Comparison of ENCODE assay signal across 17 cellular contexts in genomic region chr7:107696330-107696946, GRCh38. TPM values are rescaled to one million over a fixed set of nuclear protein-coding genes. Genes with fewer than 3 reads are reported as not detected.
DNase-seq lines count a peak whose midpoint lies in the region; TF ChIP-seq lines count a peak whose summit lies in the region.
"Had no signal": no experiment of that assay in that cellular context is flagged by ENCODE, and none has a peak within 500 bp of the region (broad histone marks: within the 10 kb centered on the region; RNA-seq: fewer than 3 reads in every experiment).

No MANE protein-coding gene starts in this region.

- WGBS in thyroid gland, 2 donors = 72 to 76% methylated on average over 4 of the region's 4 CpGs
- 82 to 91% (median 90%) methylated on average over 4 of the region's 4 CpGs for WGBS in stomach, 5 donors

- no peak overlapping the region for H3K27ac Mint-ChIP-seq in activated T-helper 2 cell treated with anti-CD3 and anti-CD28 coated beads, Interferon-gamma antibody, Interleukin-2, Interleukin-4, amounts not matched to agents 10 μg/mL and 5 μg/mL and 100 μg/mL, durations not matched to agents 14 hours and 24 hours and 36 hours

- no peak for TF ChIP-seq CTCF in VCaP (conservative IDR thresholded peaks at IDR 0.05)
- no peak for TF ChIP-seq CTCF in thyroid gland (IDR thresholded peaks at IDR 0.05)
- TF ChIP-seq CTCF in stomach (IDR thresholded peaks at IDR 0.05) = no peak

- peaks cover 1% of the 10 kb centered on the region for H3K4me1 Mint-ChIP-seq in activated T-helper 2 cell treated with anti-CD3 and anti-CD28 coated beads, Interferon-gamma antibody, Interleukin-2, Interleukin-4, amounts not matched to agents 10 μg/mL and 5 μg/mL and 100 μg/mL, durations not matched to agents 14 hours and 24 hours and 36 hours (ENCODE audit: low read depth)

- H3K4me2 ChIP-seq in Karpas-422 (ENCODE audit: low read depth, low read length, poor library complexity, severe bottlenecking) = no peak overlapping the region
- H3K4me2 ChIP-seq: KMS-11 had no signal

- TF ChIP-seq POLR2A in thyroid gland (IDR thresholded peaks at IDR 0.05) = no peak
- TF ChIP-seq POLR2A in stomach (IDR thresholded peaks at IDR 0.05) = no peak

- no peak for TF ChIP-seq EP300 in stomach (IDR thresholded peaks at IDR 0.05)

- H3K4me1 ChIP-seq in Karpas-422 (ENCODE audit: low read length) = no peaks in the 10 kb centered on the region
- peaks cover 64 to 65% of the 10 kb centered on the region in 2 donors for H3K4me1 ChIP-seq in thyroid gland
- no peaks in the 10 kb centered on the region for H3K4me1 ChIP-seq in stomach

- no peaks in the 10 kb centered on the region for H3K9me3 Mint-ChIP-seq in activated T-helper 2 cell treated with anti-CD3 and anti-CD28 coated beads, Interferon-gamma antibody, Interleukin-2, Interleukin-4, amounts not matched to agents 10 μg/mL and 5 μg/mL and 100 μg/mL, durations not matched to agents 14 hours and 24 hours and 36 hours

- H3K79me2 ChIP-seq in Karpas-422 (ENCODE audit: low read length) = no peaks in the 10 kb centered on the region

- H3K9me3 ChIP-seq in Karpas-422 (ENCODE audit: low read length) = no peaks in the 10 kb centered on the region
- H3K9me3 ChIP-seq in thyroid gland = no peaks in the 10 kb centered on the region
- no peaks in the 10 kb centered on the region for H3K9me3 ChIP-seq in stomach

- H3K27ac ChIP-seq in Karpas-422 (ENCODE audit: low read length) (no peak overlapping the region), VCaP (peak overlapping the region; percentile 45), thyroid gland (peak overlapping the region; percentile 43 to 95 (median 68)), stomach (no peak overlapping the region)
- H3K27ac ChIP-seq: C4-2B, KMS-11 had no signal

- H3K36me3 Mint-ChIP-seq in activated T-helper 2 cell treated with anti-CD3 and anti-CD28 coated beads, Interferon-gamma antibody, Interleukin-2, Interleukin-4, amounts not matched to agents 10 μg/mL and 5 μg/mL and 100 μg/mL, durations not matched to agents 14 hours and 24 hours and 36 hours (ENCODE audit: low read depth) = peaks cover 4% of the 10 kb centered on the region

- H4K20me1 ChIP-seq in Karpas-422 (ENCODE audit: insufficient read depth, low read depth, low read length) = no peaks in the 10 kb centered on the region

- no peak overlapping the region for H3K4me3 ChIP-seq in Karpas-422 (ENCODE audit: low read length)
- no peak overlapping the region for H3K4me3 ChIP-seq in thyroid gland (replicated peaks in 1 of 3)
- no peak overlapping the region for H3K4me3 ChIP-seq in stomach

- H3K36me3 ChIP-seq in Karpas-422 (ENCODE audit: insufficient read depth, low read length) (no peaks in the 10 kb centered on the region), thyroid gland (peaks cover 0 to 11% of the 10 kb centered on the region in 2 donors), stomach (no peaks in the 10 kb centered on the region)

- H3K9me2 ChIP-seq in Karpas-422 (replicated peaks; ENCODE audit: insufficient read depth, low read length) = no peaks in the 10 kb centered on the region

- 0 out of 2 replicates have a peak overlapping the region, but pooled peaks have one; percentile 11 for H2AFZ ChIP-seq in Karpas-422 (ENCODE audit: low read length)

- DNase-seq in Karpas-422 (no peak), fibroblast of gingiva (ENCODE audit: low read depth) (peak; percentile 15), thyroid gland (no peak), stomach (no peak), H4 (ENCODE audit: low spot score) (no peak)
- DNase-seq in activated T-helper 2 cell treated with anti-CD3 and anti-CD28 coated beads, Interferon-gamma antibody, Interleukin-2, Interleukin-4, amounts not matched to agents 10 μg/mL and 5 μg/mL and 100 μg/mL, durations not matched to agents 14 hours and 24 hours and 36 hours (ENCODE audit: low spot score) = no peak
- DNase-seq: ACHN, AML-193, NCI-H1048, NCI-H1436 treated with DMSO at 0.1 percent for 48 hours, NCI-H2081, NCI-H2171 treated with DMSO at 0.1 percent for 48 hours, NCI-H446, NCI-H526 treated with DMSO at 0.1 percent for 48 hours had no signal

- no peak overlapping the region for H3K4me3 Mint-ChIP-seq in activated T-helper 2 cell treated with anti-CD3 and anti-CD28 coated beads, Interferon-gamma antibody, Interleukin-2, Interleukin-4, amounts not matched to agents 10 μg/mL and 5 μg/mL and 100 μg/mL, durations not matched to agents 14 hours and 24 hours and 36 hours (ENCODE audit: low read depth)

- no peak overlapping the region for H3K9ac ChIP-seq in Karpas-422 (ENCODE audit: low read length)
- H3K9ac ChIP-seq: KMS-11 had no signal

- no peaks in the 10 kb centered on the region for H3K27me3 Mint-ChIP-seq in activated T-helper 2 cell treated with anti-CD3 and anti-CD28 coated beads, Interferon-gamma antibody, Interleukin-2, Interleukin-4, amounts not matched to agents 10 μg/mL and 5 μg/mL and 100 μg/mL, durations not matched to agents 14 hours and 24 hours and 36 hours (ENCODE audit: low read depth)

- intact Hi-C loops in thyroid gland (cut with DNase I) = no loop called here
- intact Hi-C loops in stomach (cut with DNase I; ENCODE audit: low total_unique reads) = no loop called here
- intact Hi-C loops in activated T-helper 2 cell treated with anti-CD3 and anti-CD28 coated beads, Interferon-gamma antibody, Interleukin-2, Interleukin-4, amounts not matched to agents 10 μg/mL and 5 μg/mL and 100 μg/mL, durations not matched to agents 14 hours and 24 hours and 36 hours (cut with micrococcal nuclease) = no loop called here

- H3K27me3 ChIP-seq in Karpas-422 (ENCODE audit: low read length) = no peaks in the 10 kb centered on the region
- H3K27me3 ChIP-seq in thyroid gland = no peaks in the 10 kb centered on the region
- H3K27me3 ChIP-seq in stomach = no peaks in the 10 kb centered on the region

RNA-seq across cellular contexts. Expression of gene SLC26A4, which starts 35.8 kb away (rescaled TPM):
- 0.04 and 0.19 TPM in 2 replicates for total RNA-seq in Karpas-422 (2014; rRNA removed; shearing (Covaris generic); ENCODE audit: low replicate concordance)
- total RNA-seq in thyroid gland (100 to 1,000 TPM; 193 to 299 (median 254) TPM), stomach (1 to 10 TPM in 2 of 5 donors, not detected in 3; 2.6 to 4.2 TPM)
- polyA plus RNA-seq in stomach = 1 to 10 TPM in 1 of 3 donors, under 1 TPM in 2; 0.06 to 2.1 (median 0.28) TPM
- total RNA-seq in activated T-helper 2 cell treated with anti-CD3 and anti-CD28 coated beads, Interferon-gamma antibody, Interleukin-2, Interleukin-4, amounts not matched to agents 10 μg/mL and 5 μg/mL and 100 μg/mL, durations not matched to agents 14 hours and 24 hours and 36 hours = 3.6 and 3.9 TPM in 2 replicates
- 0.06 and 0.19 TPM in 2 replicates for total RNA-seq in H4 (2014; rRNA removed; shearing (Covaris generic))

RNA-seq across cellular contexts. Expression of gene CBLL1, which starts 47.5 kb away (rescaled TPM):
- total RNA-seq in Karpas-422 (2014; rRNA removed; shearing (Covaris generic); ENCODE audit: low replicate concordance) = 28.3 and 35.0 TPM in 2 replicates
- 10 to 100 TPM; 27.0 to 41.6 (median 33.5) TPM for total RNA-seq in thyroid gland
- 10 to 100 TPM in 4 of 5 donors, 1 to 10 TPM in 1; 5.2 to 29.4 (median 23.7) TPM for total RNA-seq in stomach
- 10 to 100 TPM in 1 of 3 donors, 1 to 10 TPM in 2; 4.8 to 10.2 (median 5.7) TPM for polyA plus RNA-seq in stomach
- total RNA-seq in activated T-helper 2 cell treated with anti-CD3 and anti-CD28 coated beads, Interferon-gamma antibody, Interleukin-2, Interleukin-4, amounts not matched to agents 10 μg/mL and 5 μg/mL and 100 μg/mL, durations not matched to agents 14 hours and 24 hours and 36 hours = 39.1 and 43.7 TPM in 2 replicates
- total RNA-seq in H4 (2014; rRNA removed; shearing (Covaris generic)) = 38.5 and 38.9 TPM in 2 replicates

Comparison
In these comparisons a context has a peak if more than half of its experiments do, and no peak if none do; other contexts are left out.
1. H3K27ac ChIP-seq: peak in VCaP (single experiment) and thyroid gland (3 of 3); none in Karpas-422 (single experiment) and stomach (0 of 5).
2. RNA of gene SLC26A4, which starts 35.8 kb away (total RNA-seq): 193 to 299 TPM in thyroid gland; 3.6 to 3.9 TPM in activated T-helper 2 cell treated with anti-CD3 and anti-CD28 coated beads, Interferon-gamma antibody, Interleukin-2, Interleukin-4, amounts not matched to agents 10 μg/mL and 5 μg/mL and 100 μg/mL, durations not matched to agents 14 hours and 24 hours and 36 hours, 0.06 to 0.19 TPM in H4, 0.04 to 0.19 TPM in Karpas-422 and 2.6 to 4.2 TPM in stomach; every median in the first group is over 10 times any median in the second.